ENCODE assay signal across 1 cellular context in the genomic region with DNA sequence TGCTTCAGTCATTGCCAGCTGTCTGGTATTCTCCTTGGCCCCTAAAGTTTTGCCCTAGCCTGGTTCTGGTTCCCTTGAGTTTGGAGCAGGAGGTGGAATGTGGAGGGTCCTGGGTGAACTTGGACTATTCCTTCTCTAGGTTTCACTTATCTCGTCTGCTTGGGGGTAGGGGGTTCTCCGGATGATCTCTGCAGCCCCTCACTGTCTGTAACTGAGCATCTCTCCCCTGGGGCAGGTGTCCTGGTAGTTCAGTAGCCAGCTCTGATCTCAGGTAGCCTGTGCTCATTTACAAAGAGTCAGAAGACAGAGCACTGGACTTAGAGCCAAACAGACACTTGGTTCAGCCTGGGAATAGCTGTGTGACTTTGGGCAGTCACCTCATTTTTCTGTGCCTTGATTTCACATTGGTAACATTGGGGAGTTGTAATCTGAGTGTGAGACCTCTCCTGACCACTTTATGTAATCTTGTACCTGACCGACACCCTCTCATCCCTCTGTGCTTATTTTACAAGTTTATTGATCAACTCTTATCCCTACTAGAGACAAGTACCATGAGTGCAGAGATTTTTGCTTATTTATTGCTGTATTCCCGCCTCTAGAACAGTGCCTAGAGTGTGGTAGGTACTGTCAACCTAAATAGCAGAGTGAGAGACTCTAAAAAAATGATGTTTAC.
TF ChIP-seq lines count a peak whose summit lies in the region.

No MANE protein-coding gene starts in this region.

TF ChIP-seq in H1, 55 proteins besides CTCF, POLR2A, EP300 and RAD21:
- no peak for TF ChIP-seq BACH1 (IDR thresholded peaks at IDR 0.05; ENCODE audit: low read length)
- no peak for TF ChIP-seq EZH2 (IDR thresholded peaks at IDR 0.05; ENCODE audit: low read depth, low read length, severe bottlenecking)
- TF ChIP-seq RNF2 (IDR thresholded peaks at IDR 0.05; ENCODE audit: borderline replicate concordance, low read depth, low read length, missing control alignments, poor library complexity, severe bottlenecking) = peak; percentile 16
- TF ChIP-seq CTBP2 (IDR thresholded peaks at IDR 0.05; ENCODE audit: borderline replicate concordance, insufficient read depth, insufficient read length, low read length) = no peak
- TF ChIP-seq SIRT6 (IDR thresholded peaks at IDR 0.05; ENCODE audit: low read length) = no peak
- TF ChIP-seq RFX5 (IDR thresholded peaks at IDR 0.05; ENCODE audit: borderline replicate concordance, low read depth, low read length) = no peak
- TF ChIP-seq CBX5 (IDR thresholded peaks at IDR 0.05; ENCODE audit: low read depth, low read length) = no peak
- 0 out of 4 replicates have a peak, but pooled peaks of 1 of the 2 experiments have one; percentile 5 for TF ChIP-seq SIN3A (conservative IDR thresholded peaks at IDR 0.05 in 1 of 2, IDR thresholded peaks at IDR 0.05 in 1 of 2; ENCODE audit: low read depth in 1 of 2, low read length in 2 of 2)
